9 cellular contexts compared by ENCODE assay signal in the genomic region with DNA sequence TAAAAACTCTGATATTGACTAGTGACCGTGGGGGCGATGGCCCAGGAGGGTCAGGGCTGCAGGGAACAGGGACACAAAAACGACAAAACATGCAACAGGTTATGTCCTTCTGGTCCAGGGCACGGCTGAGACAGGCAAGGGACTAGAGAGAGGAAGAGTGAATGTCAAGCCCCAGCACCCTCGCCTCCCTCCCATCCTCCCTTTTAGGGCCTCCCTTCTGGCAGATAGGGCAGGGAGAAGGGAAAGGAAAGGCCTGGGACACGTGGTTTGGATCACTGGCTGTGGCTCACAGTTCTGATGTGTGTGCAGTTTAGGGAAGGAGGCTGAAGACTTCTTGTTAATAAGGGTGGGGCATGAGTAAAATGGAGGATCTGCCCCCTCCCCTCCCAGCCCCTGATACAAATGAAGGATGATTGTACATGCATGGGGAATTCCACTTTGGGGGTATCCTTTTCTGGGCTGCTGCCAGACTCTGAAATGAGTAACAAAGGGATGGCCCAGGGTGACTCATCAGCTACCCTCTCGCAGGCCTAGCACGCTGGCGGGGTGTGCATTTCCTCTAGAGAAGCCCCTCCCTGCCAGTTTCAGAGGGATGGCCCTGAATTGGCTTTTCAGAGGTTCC. TPM values are rescaled to one million over a fixed set of nuclear protein-coding genes. Genes with fewer than 3 reads are reported as not detected.
DNase-seq lines count a peak whose midpoint lies in the region; ATAC-seq, FAIRE-seq and TF ChIP-seq lines count a peak whose summit lies in the region.
"Had no signal": no experiment of that assay in that cellular context is flagged by ENCODE, and none has a peak within 500 bp of the region (broad histone marks: within the 10 kb centered on the region; RNA-seq: fewer than 3 reads in every experiment).

No MANE protein-coding gene starts in this region.

- H3K4me3 ChIP-seq in Peyer's patch, result no peak overlapping the region
- no peak overlapping the region for H3K4me3 ChIP-seq in foreskin fibroblast (ENCODE audit: low read depth in 1 of 2, low read length in 2 of 2)

- H3K9me3 ChIP-seq in Peyer's patch, result no peaks in the 10 kb centered on the region

- peak; percentile 89 for ATAC-seq in HG03045 (IDR thresholded peaks at IDR 0.05; ENCODE audit: unreplicated experiment)

- TF ChIP-seq POLR2A in Peyer's patch (IDR thresholded peaks at IDR 0.05), result no peak

- peak; percentile 20 for FAIRE-seq in urothelium cell line (lab: Jason Lieb, UNC)

- TF ChIP-seq CTCF in Peyer's patch (IDR thresholded peaks at IDR 0.05) (no peak), foreskin fibroblast (IDR thresholded peaks at IDR 0.05; ENCODE audit: low read depth, low read length) (no peak)

- peaks cover 0 to 13% (median 0%) of the 10 kb centered on the region in 3 donors for H3K36me3 ChIP-seq in Peyer's patch

- peak overlapping the region; percentile 33 to 73 (median 62) for H3K27ac ChIP-seq in Peyer's patch
- H3K27ac ChIP-seq: 22Rv1 had no signal

- no peaks in the 10 kb centered on the region for H3K27me3 ChIP-seq in Peyer's patch

- peaks cover 3 to 50% (median 19%) of the 10 kb centered on the region in 4 donors for H3K4me1 ChIP-seq in Peyer's patch

- DNase-seq in DMS153 (lab: John Stamatoyannopoulos, UW), result peak; percentile 36
- DNase-seq in DMS153 treated with DMSO at 0.1 percent for 48 hours (lab: John Stamatoyannopoulos, UW; ENCODE audit: unreplicated experiment), result no peak
- peak in 2 of 3 donors; percentile 54 to 80 for DNase-seq in Peyer's patch
- peak; percentile 82 for DNase-seq in activated T-helper 9 cell treated with anti-CD3 and anti-CD28 coated beads, Interleukin-2, amount 50 U/mL, for 16 hours (ENCODE audit: low read depth)
- DNase-seq in foreskin fibroblast, result peak; percentile 97 to 98
- peak; percentile 84 for DNase-seq in pulmonary artery endothelial cell (ENCODE audit: low read depth, low spot score)
- peak; percentile 88 for DNase-seq in urothelium cell line (ENCODE audit: low spot score)

RNA-seq across cellular contexts. Expression of a gene that starts 14.2 kb away (rescaled TPM):
- 100 to 1,000 TPM; 143 to 276 (median 202) TPM for total RNA-seq in Peyer's patch
- 436 and 498 TPM in 2 replicates for total RNA-seq in pulmonary artery endothelial cell
